ENCODE assay signal across 17 cellular contexts in genomic region chr15:98758224-98758623, GRCh38.
DNase-seq lines count a peak whose midpoint lies in the region; ATAC-seq and TF ChIP-seq lines count a peak whose summit lies in the region.
"Had no signal": no experiment of that assay in that cellular context is flagged by ENCODE, and none has a peak within 500 bp of the region (broad histone marks: within the 10 kb centered on the region; RNA-seq: fewer than 3 reads in every experiment).

No MANE protein-coding gene starts in this region.

- no peaks in the 10 kb centered on the region for H3K9me3 Mint-ChIP-seq in activated naive CD8-positive, alpha-beta T cell (ENCODE audit: low read depth)
- no peaks in the 10 kb centered on the region for H3K9me3 Mint-ChIP-seq in activated naive CD8-positive, alpha-beta T cell treated with anti-CD3 and anti-CD28 coated beads, Interleukin-2, amount 50 U/mL, for 24 hours
- peaks cover 1% of the 10 kb centered on the region for H3K9me3 Mint-ChIP-seq in glutamatergic neuron (ENCODE audit: unreplicated experiment)
- H3K9me3 Mint-ChIP-seq: HFFc6 had no signal

- no peaks in the 10 kb centered on the region for H3K9me3 ChIP-seq in WERI-Rb-1 (ENCODE audit: severe bottlenecking)

- H3K27ac ChIP-seq in WERI-Rb-1: 0 out of 2 replicates have a peak overlapping the region, but pooled peaks have one; percentile 3
- H3K27ac ChIP-seq: KMS-11 had no signal

- no peak for ATAC-seq in activated naive CD8-positive, alpha-beta T cell treated with anti-CD3 and anti-CD28 coated beads, Interleukin-2, amount 50 U/mL, for 24 hours

- no peak for DNase-seq in activated naive CD8-positive, alpha-beta T cell treated with anti-CD3 and anti-CD28 coated beads, Interleukin-2, amount 50 U/mL, for 24 hours
- DNase-seq in WERI-Rb-1 (peak; percentile 68), glutamatergic neuron (no peak), NCI-H146 treated with DMSO at 0.1 percent for 48 hours (lab: John Stamatoyannopoulos, UW; ENCODE audit: unreplicated experiment) (no peak), A172 (ENCODE audit: low spot score) (no peak), NCI-H1092 treated with DMSO at 0.1 percent for 48 hours (lab: John Stamatoyannopoulos, UW) (no peak)
- DNase-seq: C1 segment of cervical spinal cord, DMS79, HFFc6, MV-4-11, NCI-H1417, NCI-H187 treated with DMSO at 0.1 percent for 48 hours, NCI-H69, OCI-M1, RPMI8226 had no signal

- no peak overlapping the region for H3K4me3 Mint-ChIP-seq in activated naive CD8-positive, alpha-beta T cell
- no peak overlapping the region for H3K4me3 Mint-ChIP-seq in activated naive CD8-positive, alpha-beta T cell treated with anti-CD3 and anti-CD28 coated beads, Interleukin-2, amount 50 U/mL, for 24 hours
- H3K4me3 Mint-ChIP-seq in glutamatergic neuron (ENCODE audit: unreplicated experiment): peak overlapping the region; percentile 52
- H3K4me3 Mint-ChIP-seq: HFFc6 had no signal

- no peaks in the 10 kb centered on the region for H3K36me3 ChIP-seq in WERI-Rb-1

- H3K4me1 Mint-ChIP-seq in activated naive CD8-positive, alpha-beta T cell (ENCODE audit: low read depth): peaks cover 54% of the 10 kb centered on the region
- H3K4me1 Mint-ChIP-seq in activated naive CD8-positive, alpha-beta T cell treated with anti-CD3 and anti-CD28 coated beads, Interleukin-2, amount 50 U/mL, for 24 hours: peaks cover 29% of the 10 kb centered on the region
- peaks cover 33% of the 10 kb centered on the region for H3K4me1 Mint-ChIP-seq in glutamatergic neuron (ENCODE audit: low read depth, unreplicated experiment)

- no peaks in the 10 kb centered on the region for H3K27me3 Mint-ChIP-seq in activated naive CD8-positive, alpha-beta T cell
- H3K27me3 Mint-ChIP-seq in activated naive CD8-positive, alpha-beta T cell treated with anti-CD3 and anti-CD28 coated beads, Interleukin-2, amount 50 U/mL, for 24 hours: no peaks in the 10 kb centered on the region
- peaks cover 2% of the 10 kb centered on the region for H3K27me3 Mint-ChIP-seq in glutamatergic neuron (ENCODE audit: unreplicated experiment)

- TF ChIP-seq CTCF in WERI-Rb-1 (IDR thresholded peaks at IDR 0.05; ENCODE audit: low read depth, low read length) (no peak), glutamatergic neuron (IDR thresholded peaks at IDR 0.05; ENCODE audit: partially characterized antibody, unreplicated experiment) (no peak)

- no peak overlapping the region for H3K4me3 ChIP-seq in WERI-Rb-1 (ENCODE audit: low read depth, low read length)

- no peaks in the 10 kb centered on the region for H3K36me3 Mint-ChIP-seq in activated naive CD8-positive, alpha-beta T cell
- H3K36me3 Mint-ChIP-seq in activated naive CD8-positive, alpha-beta T cell treated with anti-CD3 and anti-CD28 coated beads, Interleukin-2, amount 50 U/mL, for 24 hours (ENCODE audit: low read depth): no peaks in the 10 kb centered on the region
- no peaks in the 10 kb centered on the region for H3K36me3 Mint-ChIP-seq in glutamatergic neuron (ENCODE audit: unreplicated experiment)

- H3K27me3 ChIP-seq in WERI-Rb-1 (ENCODE audit: insufficient read depth, low read depth, severe bottlenecking): no peaks in the 10 kb centered on the region

- H3K27ac Mint-ChIP-seq in activated naive CD8-positive, alpha-beta T cell: peak overlapping the region; percentile 9
- H3K27ac Mint-ChIP-seq in activated naive CD8-positive, alpha-beta T cell treated with anti-CD3 and anti-CD28 coated beads, Interleukin-2, amount 50 U/mL, for 24 hours: no peak overlapping the region
- H3K27ac Mint-ChIP-seq in glutamatergic neuron (ENCODE audit: unreplicated experiment): no peak overlapping the region
- H3K27ac Mint-ChIP-seq: HFFc6 had no signal
